Comparison of ENCODE assay signal across 31 cellular contexts in the genomic region with DNA sequence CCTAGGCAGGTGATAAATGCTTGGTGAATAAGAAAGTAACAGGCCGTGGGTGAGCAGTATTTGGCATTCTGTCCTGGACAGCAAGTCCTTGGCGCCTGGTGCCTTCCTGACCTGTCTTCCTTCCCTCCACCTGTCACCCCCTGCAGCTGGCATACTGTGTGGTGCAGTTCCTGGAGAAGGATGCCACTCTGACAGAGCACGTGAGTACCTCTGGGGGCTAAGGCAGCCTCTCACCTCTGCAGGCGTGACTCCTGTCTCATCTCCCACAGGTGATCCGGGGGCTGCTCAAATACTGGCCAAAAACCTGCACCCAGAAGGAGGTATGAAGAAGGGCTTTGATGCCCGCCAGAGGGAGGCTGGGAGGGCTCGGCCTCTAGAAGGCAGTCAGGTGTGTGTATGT. TPM values are rescaled to one million over a fixed set of nuclear protein-coding genes. Genes with fewer than 3 reads are reported as not detected.
DNase-seq lines count a peak whose midpoint lies in the region; ATAC-seq, FAIRE-seq and TF ChIP-seq lines count a peak whose summit lies in the region.
"Had no signal": no experiment of that assay in that cellular context is flagged by ENCODE, and none has a peak within 500 bp of the region (broad histone marks: within the 10 kb centered on the region; RNA-seq: fewer than 3 reads in every experiment).

No MANE protein-coding gene starts in this region.

- no peak overlapping the region for H2AFZ ChIP-seq in osteoblast (ENCODE audit: low read length)
- no peak overlapping the region for H2AFZ ChIP-seq in GM23338

- H3K4me1 Mint-ChIP-seq in endothelial cell (ENCODE audit: unreplicated experiment) (peaks cover 6% of the 10 kb centered on the region), GM23338 (peaks cover 27% of the 10 kb centered on the region)
- H3K4me1 Mint-ChIP-seq: CD8-positive, alpha-beta memory T cell had no signal

- intact Hi-C loops in kidney (cut with DNase I), result loop anchor here (10.0 kb wide), 1 partner anchor 64 kb away; a partner anchor contains a TSS

- no peak for FAIRE-seq in kidney (lab: Jason Lieb, UNC)
- FAIRE-seq: A204.1, GM12878, GM12892, GM18507 had no signal

- peaks cover 23 to 41% of the 10 kb centered on the region in 2 donors for H3K36me3 ChIP-seq in kidney (ENCODE audit: control insufficient read depth in 1 of 2, insufficient read depth in 2 of 2, low read length in 2 of 2)
- peaks cover 49% of the 10 kb centered on the region for H3K36me3 ChIP-seq in osteoblast (ENCODE audit: insufficient read depth, low read length)
- no peaks in the 10 kb centered on the region for H3K36me3 ChIP-seq in GM23338 (ENCODE audit: insufficient read depth)
- H3K36me3 ChIP-seq: BE2C had no signal

- H3K36me3 Mint-ChIP-seq in endothelial cell (ENCODE audit: low read depth, unreplicated experiment) (peaks cover 29% of the 10 kb centered on the region), GM23338 (ENCODE audit: low read depth) (no peaks in the 10 kb centered on the region)

- H3K9ac ChIP-seq in kidney (ENCODE audit: low read length in 2 of 2), result no peak overlapping the region
- H3K9ac ChIP-seq: BLaER1 had no signal

- H3K27me3 ChIP-seq in osteoblast (ENCODE audit: insufficient read depth, low read length) (no peaks in the 10 kb centered on the region), GM23338 (ENCODE audit: insufficient read depth) (no peaks in the 10 kb centered on the region)
- H3K27me3 ChIP-seq: BE2C, BLaER1 had no signal

- ATAC-seq in GM21825 (IDR thresholded peaks at IDR 0.05; ENCODE audit: unreplicated experiment), result no peak
- no peak for ATAC-seq in GM23338
- ATAC-seq: GM12878 had no signal

- no peak for DNase-seq in endothelial cell (ENCODE audit: low spot score)
- DNase-seq in kidney, result peak; percentile 52
- peak; percentile 27 for DNase-seq in osteoblast (ENCODE audit: insufficient read length, low spot score, missing footprints)
- no peak for DNase-seq in OCI-M2 (lab: John Stamatoyannopoulos, UW; ENCODE audit: unreplicated experiment)
- DNase-seq in GM23338 (ENCODE audit: low spot score), result no peak
- DNase-seq: 8988T; ACHN; BE2C; C1 segment of cervical spinal cord; CD4-positive, alpha-beta memory T cell; CD4-positive, CD25-positive, alpha-beta regulatory T cell; CD8-positive, alpha-beta memory T cell; COR-L47; DMS 273 treated with DMSO at 0.1 percent for 48 hours; DMS153; DMS53; DMS79; DND-41; EL; GDM1 had no signal

- TF ChIP-seq CTCF in endothelial cell (IDR thresholded peaks at IDR 0.05; ENCODE audit: unreplicated experiment) (no peak), kidney (IDR thresholded peaks at IDR 0.05; ENCODE audit: borderline replicate concordance, extremely low read depth, insufficient read depth) (no peak), osteoblast (IDR thresholded peaks at IDR 0.05; ENCODE audit: extremely low read depth, low read depth, low read length) (no peak), GM23338 (conservative IDR thresholded peaks at IDR 0.05; ENCODE audit: low read depth in 2 of 2) (no peak)

- H3F3A ChIP-seq in GM23338 (replicated peaks; ENCODE audit: low read depth), result no peaks in the 10 kb centered on the region

- H3K4me1 ChIP-seq in kidney (ENCODE audit: control insufficient read depth in 1 of 2, insufficient read depth in 1 of 2, low read depth in 1 of 2, low read length in 2 of 2), result no peaks in the 10 kb centered on the region
- no peaks in the 10 kb centered on the region for H3K4me1 ChIP-seq in osteoblast (ENCODE audit: insufficient read depth, low read length)
- H3K4me1 ChIP-seq in GM23338 (ENCODE audit: insufficient read depth), result peaks cover 4% of the 10 kb centered on the region; the same call in 1 of the 2 replicates
- H3K4me1 ChIP-seq: BE2C had no signal

- no peak overlapping the region for H3K27ac Mint-ChIP-seq in endothelial cell (ENCODE audit: unreplicated experiment)
- H3K27ac Mint-ChIP-seq in GM23338, result no peak overlapping the region
- H3K27ac Mint-ChIP-seq: CD14-positive monocyte; CD4-positive, alpha-beta memory T cell; CD4-positive, CD25-positive, alpha-beta regulatory T cell had no signal

- H3K27me3 Mint-ChIP-seq in endothelial cell (ENCODE audit: unreplicated experiment) (peaks cover 8% of the 10 kb centered on the region), GM23338 (ENCODE audit: insufficient read depth, low read depth, poor library complexity) (peaks cover 15% of the 10 kb centered on the region)
- H3K27me3 Mint-ChIP-seq: CD4-positive, alpha-beta memory T cell; CD4-positive, CD25-positive, alpha-beta regulatory T cell; CD8-positive, alpha-beta memory T cell had no signal

- H3K4me3 Mint-ChIP-seq in endothelial cell (ENCODE audit: unreplicated experiment) (peak overlapping the region; percentile 35), GM23338 (no peak overlapping the region)
- H3K4me3 Mint-ChIP-seq: CD14-positive monocyte; CD4-positive, alpha-beta memory T cell; CD4-positive, CD25-positive, alpha-beta regulatory T cell; CD8-positive, alpha-beta memory T cell had no signal

- no peaks in the 10 kb centered on the region for H4K20me1 ChIP-seq in osteoblast (ENCODE audit: insufficient read depth, low read length)
- H4K20me1 ChIP-seq in GM23338 (replicated peaks; ENCODE audit: insufficient read depth), result no peaks in the 10 kb centered on the region; the same call in 1 of the 2 replicates
- H4K20me1 ChIP-seq: BLaER1 had no signal

- no peaks in the 10 kb centered on the region for H3K9me3 Mint-ChIP-seq in endothelial cell (ENCODE audit: unreplicated experiment)
- no peaks in the 10 kb centered on the region for H3K9me3 Mint-ChIP-seq in GM23338
- H3K9me3 Mint-ChIP-seq: CD14-positive monocyte; CD4-positive, alpha-beta memory T cell; CD4-positive, CD25-positive, alpha-beta regulatory T cell; CD8-positive, alpha-beta memory T cell had no signal

- H3K9me3 ChIP-seq in kidney (ENCODE audit: control insufficient read depth in 1 of 2, low read length in 2 of 2) (no peaks in the 10 kb centered on the region), osteoblast (ENCODE audit: low read depth, low read length) (no peaks in the 10 kb centered on the region)
- H3K9me3 ChIP-seq: BE2C, BLaER1 had no signal

- H3K79me2 ChIP-seq in osteoblast (ENCODE audit: insufficient read depth, low read length) (peaks cover 5% of the 10 kb centered on the region), GM23338 (replicated peaks; ENCODE audit: insufficient read depth) (no peaks in the 10 kb centered on the region)

- no peak overlapping the region for H3K4me2 ChIP-seq in osteoblast (ENCODE audit: insufficient read depth, low read length)
- no peak overlapping the region for H3K4me2 ChIP-seq in GM23338
- H3K4me2 ChIP-seq: BLaER1 had no signal

- no peaks in the 10 kb centered on the region for H3K9me2 ChIP-seq in GM23338 (ENCODE audit: insufficient read depth)

- no peak overlapping the region for H3K27ac ChIP-seq in kidney (ENCODE audit: low read depth in 2 of 2, low read length in 2 of 2)
- H3K27ac ChIP-seq in osteoblast (ENCODE audit: low read depth, low read length), result no peak overlapping the region
- H3K27ac ChIP-seq in GM23338 (ENCODE audit: low read depth), result no peak overlapping the region
- H3K27ac ChIP-seq: BLaER1 had no signal

- H3K4me3 ChIP-seq in kidney (ENCODE audit: low read length in 2 of 2) (no peak overlapping the region), osteoblast (ENCODE audit: insufficient read depth, low read length) (no peak overlapping the region), GM23338 (no peak overlapping the region)
- H3K4me3 ChIP-seq: BLaER1, GM12878 had no signal

TF ChIP-seq in GM23338, 12 proteins besides CTCF, POLR2A, EP300 and RAD21 (continues in another document):
- TF ChIP-seq, protein P1, sequence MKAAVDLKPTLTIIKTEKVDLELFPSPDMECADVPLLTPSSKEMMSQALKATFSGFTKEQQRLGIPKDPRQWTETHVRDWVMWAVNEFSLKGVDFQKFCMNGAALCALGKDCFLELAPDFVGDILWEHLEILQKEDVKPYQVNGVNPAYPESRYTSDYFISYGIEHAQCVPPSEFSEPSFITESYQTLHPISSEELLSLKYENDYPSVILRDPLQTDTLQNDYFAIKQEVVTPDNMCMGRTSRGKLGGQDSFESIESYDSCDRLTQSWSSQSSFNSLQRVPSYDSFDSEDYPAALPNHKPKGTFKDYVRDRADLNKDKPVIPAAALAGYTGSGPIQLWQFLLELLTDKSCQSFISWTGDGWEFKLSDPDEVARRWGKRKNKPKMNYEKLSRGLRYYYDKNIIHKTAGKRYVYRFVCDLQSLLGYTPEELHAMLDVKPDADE (IDR thresholded peaks at IDR 0.05), result no peak

RNA-seq across cellular contexts. Expression of a gene that starts 4.4 kb away (rescaled TPM):
- not detected for total RNA-seq in endothelial cell (ENCODE audit: unreplicated experiment)
- not detected for total RNA-seq in kidney
- polyA plus RNA-seq in kidney (ENCODE audit: insufficient read depth, low read depth, low replicate concordance), result 0.99 TPM
- total RNA-seq in osteoblast, result not detected in 2 replicates
- 0.83 TPM in 1 of 2 replicates, not detected in the other for total RNA-seq in GM23338 (2014; rRNA removed; shearing (Covaris generic))
- polyA plus RNA-seq in GM23338 (2016; fragmentation: Nextera tagmentation; extraction: Ambion mirVana), result 1.8 and 3.6 TPM in 2 replicates
- total RNA-seq: A673; CD4-positive, CD25-positive, alpha-beta regulatory T cell; CD8-positive, alpha-beta memory T cell; Daoy; GM12878 had no signal
- polyA plus RNA-seq: AG04450; CD14-positive monocyte; CD4-positive, alpha-beta memory T cell; CD4-positive, CD25-positive, alpha-beta regulatory T cell; CD8-positive, alpha-beta memory T cell; GM12878 had no signal

RNA-seq across cellular contexts. Expression of a gene that starts 6.8 kb away (rescaled TPM):
- total RNA-seq in endothelial cell (ENCODE audit: unreplicated experiment) (13.3 TPM), kidney (21.2 TPM), osteoblast (6.2 and 6.8 TPM in 2 replicates)
- polyA plus RNA-seq in kidney (ENCODE audit: insufficient read depth, low read depth, low replicate concordance) (16.8 TPM), GM23338 (2016; fragmentation: Nextera tagmentation; extraction: Ambion mirVana) (2.6 and 2.8 TPM in 2 replicates)
- total RNA-seq in GM23338 (2014; rRNA removed; shearing (Covaris generic)), result 3.3 and 5.8 TPM in 2 replicates

RNA-seq across cellular contexts. Expression of a gene that starts 14.3 kb away (rescaled TPM):
- 22.4 TPM for total RNA-seq in endothelial cell (ENCODE audit: unreplicated experiment)
- 26.9 TPM for total RNA-seq in kidney
- polyA plus RNA-seq in kidney (ENCODE audit: insufficient read depth, low read depth, low replicate concordance), result 16.8 TPM
- total RNA-seq in osteoblast, result 20.0 and 25.7 TPM in 2 replicates
- total RNA-seq in GM23338 (2014; rRNA removed; shearing (Covaris generic)), result 26.2 and 31.7 TPM in 2 replicates
- polyA plus RNA-seq in GM23338 (2016; fragmentation: Nextera tagmentation; extraction: Ambion mirVana), result 8.7 and 9.2 TPM in 2 replicates

RNA-seq across cellular contexts. Expression of a gene that starts 40.6 kb away (rescaled TPM):
- total RNA-seq in endothelial cell (ENCODE audit: unreplicated experiment) (not detected), kidney (not detected), osteoblast (not detected in 2 replicates)
- polyA plus RNA-seq in kidney (ENCODE audit: insufficient read depth, low read depth, low replicate concordance) (0.80 TPM), GM23338 (2016; fragmentation: Nextera tagmentation; extraction: Ambion mirVana) (not detected in 2 replicates)
- not detected in 2 replicates for total RNA-seq in GM23338 (2014; rRNA removed; shearing (Covaris generic))
- total RNA-seq: A673; CD4-positive, CD25-positive, alpha-beta regulatory T cell; CD8-positive, alpha-beta memory T cell; Daoy; G401; GM12878 had no signal
- polyA plus RNA-seq: AG04450; CD14-positive monocyte; CD4-positive, alpha-beta memory T cell; CD8-positive, alpha-beta memory T cell had no signal

RNA-seq across cellular contexts. Expression of a gene that starts 52.9 kb away (rescaled TPM):
- total RNA-seq in endothelial cell (ENCODE audit: unreplicated experiment), result 84.0 TPM
- total RNA-seq in kidney, result 76.1 TPM
- 48.9 TPM for polyA plus RNA-seq in kidney (ENCODE audit: insufficient read depth, low read depth, low replicate concordance)
- 51.3 and 51.4 TPM in 2 replicates for total RNA-seq in osteoblast
- 43.8 and 69.7 TPM in 2 replicates for total RNA-seq in GM23338 (2014; rRNA removed; shearing (Covaris generic))
- polyA plus RNA-seq in GM23338 (2016; fragmentation: Nextera tagmentation; extraction: Ambion mirVana), result 16.7 and 16.9 TPM in 2 replicates

Comparison
In these comparisons a context has a peak if more than half of its experiments do, and no peak if none do; other contexts are left out.
1. DNase-seq: peak in kidney (single experiment) and osteoblast (single experiment); none in endothelial cell (single experiment), OCI-M2 (single experiment) and GM23338 (single experiment).